In the genomic region with DNA sequence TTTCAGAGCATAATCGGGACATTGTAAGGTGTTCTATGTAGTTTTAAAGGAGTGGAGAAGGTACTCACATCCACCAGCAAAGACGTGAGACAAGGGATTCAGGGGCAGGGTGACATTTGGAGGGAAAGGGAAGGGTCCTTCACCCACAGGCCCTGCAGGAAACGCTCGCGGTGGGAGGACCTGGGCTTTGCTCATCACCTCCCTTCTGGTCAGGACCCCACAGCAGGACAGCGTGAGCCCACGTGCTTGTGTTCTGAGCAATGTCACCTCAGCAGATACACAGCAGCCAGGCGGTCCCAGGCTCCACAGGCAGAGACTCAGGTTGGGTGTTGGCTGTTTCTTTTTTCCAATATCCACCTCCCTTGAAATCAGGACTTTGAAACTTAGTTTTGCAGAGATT, we compare ENCODE assay signal across 26 cellular contexts.
"Had no signal": no experiment of that assay in that cellular context is flagged by ENCODE, and none has a peak within 500 bp of the region (broad histone marks: within the 10 kb centered on the region; RNA-seq: fewer than 3 reads in every experiment).

No MANE protein-coding gene starts in this region.

- H3K36me3 Mint-ChIP-seq: memory B cell; stimulated activated memory B cell treated with anti-CD40 and anti-IgM and Interleukin-4, amounts not matched to agents 10 μg/mL and 1 μg/mL and 100 μg/mL, for 72 hours; type B pancreatic cell had no signal

- H3K27ac ChIP-seq: colonic mucosa, esophagus muscularis mucosa, foreskin keratinocyte, heart right ventricle, ovary, right lobe of liver, testis, tibial artery had no signal

- H3K4me1 Mint-ChIP-seq: memory B cell; stimulated activated memory B cell treated with anti-CD40 and anti-IgM and Interleukin-4, amounts not matched to agents 10 μg/mL and 1 μg/mL and 100 μg/mL, for 72 hours had no signal

- H3K4me3 Mint-ChIP-seq: dendritic cell treated with granulocyte-macrophage colony-stimulating factor and Interleukin-4, amounts not matched to agents 40 ng/mL and 50 ng/mL, for 4 days; memory B cell; stimulated activated memory B cell treated with anti-CD40 and anti-IgM and Interleukin-4, amounts not matched to agents 10 μg/mL and 1 μg/mL and 100 μg/mL, for 72 hours; type B pancreatic cell had no signal

- H3K4me1 ChIP-seq: colonic mucosa, foreskin keratinocyte, tibial artery had no signal

- H3K27me3 ChIP-seq: colonic mucosa, foreskin keratinocyte, ovary, right lobe of liver, testis had no signal

- DNase-seq: central memory CD4-positive, alpha-beta T cell; colonic mucosa; effector CD8-positive, alpha-beta T cell; foreskin keratinocyte; glutamatergic neuron; heart right ventricle; hippocampal formation; kidney glomerular epithelial cell; left colon; occipital lobe; ovary; stimulated activated CD4-positive, alpha-beta T cell treated with anti-CD3 and anti-CD28 coated beads, Interleukin-2, amount 100 ng/mL, for 24 hours; stimulated activated CD4-positive, alpha-beta T cell treated with anti-CD3 and anti-CD28 coated beads, Interleukin-4, amount 100 ng/mL, for 24 hours; stimulated activated naive CD8-positive, alpha-beta T cell treated with anti-CD3 and anti-CD28 coated beads, Interleukin-15, Interleukin-2, amounts not matched to agents 100 U/mL and 50 U/mL, for 24 hours; testis; tibial artery had no signal

- H3K27ac Mint-ChIP-seq: dendritic cell treated with granulocyte-macrophage colony-stimulating factor and Interleukin-4, amounts not matched to agents 40 ng/mL and 50 ng/mL, for 4 days; memory B cell; nephron; stimulated activated memory B cell treated with anti-CD40 and anti-IgM and Interleukin-4, amounts not matched to agents 10 μg/mL and 1 μg/mL and 100 μg/mL, for 72 hours; type B pancreatic cell had no signal

- H3K4me3 ChIP-seq: colonic mucosa, esophagus muscularis mucosa, heart right ventricle, lung, ovary, right lobe of liver, testis, tibial artery had no signal

- H3K9me3 ChIP-seq: colonic mucosa, esophagus muscularis mucosa, heart right ventricle, ovary, right lobe of liver, testis, tibial artery had no signal

- ATAC-seq: foreskin keratinocyte; heart right ventricle; left colon; right lobe of liver; stimulated activated memory B cell treated with anti-CD40 and anti-IgM and Interleukin-4, amounts not matched to agents 10 μg/mL and 1 μg/mL and 100 μg/mL, for 72 hours; stimulated activated naive CD8-positive, alpha-beta T cell treated with anti-CD3 and anti-CD28 coated beads, Interleukin-15, Interleukin-2, amounts not matched to agents 100 U/mL and 50 U/mL, for 24 hours had no signal

- H3K36me3 ChIP-seq: colonic mucosa, esophagus muscularis mucosa, heart right ventricle, ovary, right lobe of liver, tibial artery had no signal

- H3K9me3 Mint-ChIP-seq: dendritic cell treated with granulocyte-macrophage colony-stimulating factor and Interleukin-4, amounts not matched to agents 40 ng/mL and 50 ng/mL, for 4 days; memory B cell; nephron; stimulated activated memory B cell treated with anti-CD40 and anti-IgM and Interleukin-4, amounts not matched to agents 10 μg/mL and 1 μg/mL and 100 μg/mL, for 72 hours; type B pancreatic cell had no signal

- FAIRE-seq: endothelial cell of umbilical vein, islet of Langerhans had no signal
